Comparison of ENCODE assay signal across 11 cellular contexts in genomic region chr2:70103531-70104061, GRCh38. TPM values are rescaled to one million over a fixed set of nuclear protein-coding genes. Genes with fewer than 3 reads are reported as not detected.
DNase-seq lines count a peak whose midpoint lies in the region; ATAC-seq, FAIRE-seq and TF ChIP-seq lines count a peak whose summit lies in the region.
"Had no signal": no experiment of that assay in that cellular context is flagged by ENCODE, and none has a peak within 500 bp of the region (broad histone marks: within the 10 kb centered on the region; RNA-seq: fewer than 3 reads in every experiment).

No MANE protein-coding gene starts in this region.

- CTCF ChIA-PET in activated CD8-positive, alpha-beta T cell treated with anti-CD3 and anti-CD28 coated beads, Interleukin-2, amount 10 ng/mL, durations not matched to agents 7 days and 5 days (lab: Charles Lee): interaction anchor here (0.9 to 3.6 kb wide), 10 partner anchors 9 to 39 kb away, joined by 3 to 34 read pairs (median 12); no protein-coding TSS in a partner anchor

- H3K4me1 ChIP-seq in cardiac muscle cell (ENCODE audit: low read depth) (peaks cover 20% of the 10 kb centered on the region), left ventricle myocardium inferior (peaks cover 17% of the 10 kb centered on the region)

- peak overlapping the region; percentile 77 for H3K4me3 Mint-ChIP-seq in activated CD8-positive, alpha-beta T cell treated with anti-CD3 and anti-CD28 coated beads, Interleukin-2, amount 10 ng/mL, durations not matched to agents 7 days and 5 days
- H3K4me3 Mint-ChIP-seq in memory B cell: peak overlapping the region; percentile 81

- no peaks in the 10 kb centered on the region for H3K9me3 Mint-ChIP-seq in activated CD8-positive, alpha-beta T cell treated with anti-CD3 and anti-CD28 coated beads, Interleukin-2, amount 10 ng/mL, durations not matched to agents 7 days and 5 days (ENCODE audit: insufficient read depth)
- H3K9me3 Mint-ChIP-seq in memory B cell: no peaks in the 10 kb centered on the region

- peaks cover 60% of the 10 kb centered on the region for H3K4me1 Mint-ChIP-seq in activated CD8-positive, alpha-beta T cell treated with anti-CD3 and anti-CD28 coated beads, Interleukin-2, amount 10 ng/mL, durations not matched to agents 7 days and 5 days (ENCODE audit: low read depth)
- H3K4me1 Mint-ChIP-seq in memory B cell: peaks cover 31% of the 10 kb centered on the region

- DNase-seq in cardiac muscle cell (ENCODE audit: low read depth in 1 of 2, low spot score in 1 of 2) (no peak), left ventricle myocardium inferior (no peak), memory B cell (ENCODE audit: low spot score in 2 of 2) (no peak), NCI-H774 (lab: John Stamatoyannopoulos, UW) (no peak), DMS53 treated with DMSO at 0.1 percent for 48 hours (lab: John Stamatoyannopoulos, UW; ENCODE audit: unreplicated experiment) (no peak), urothelium cell line (ENCODE audit: low spot score) (no peak)
- DNase-seq in activated CD8-positive, alpha-beta T cell treated with anti-CD3 and anti-CD28 coated beads, Interleukin-2, amount 10 ng/mL, durations not matched to agents 7 days and 5 days: peak; percentile 56
- no peak for DNase-seq in activated CD4-positive, alpha-beta T cell treated with anti-CD3 and anti-CD28 coated beads, Interleukin-2, amount 50 U/mL, for 4 hours
- DNase-seq: COR-L47, NCI-H1048 had no signal

- H3K27me3 ChIP-seq in cardiac muscle cell (no peaks in the 10 kb centered on the region), left ventricle myocardium inferior (ENCODE audit: low read depth) (no peaks in the 10 kb centered on the region)

- intact Hi-C loops in left ventricle myocardium inferior (cut with micrococcal nuclease): no loop called here

- TF ChIP-seq CTCF in cardiac muscle cell (IDR thresholded peaks at IDR 0.05; ENCODE audit: low read depth, low read length) (no peak), left ventricle myocardium inferior (IDR thresholded peaks at IDR 0.05; ENCODE audit: borderline replicate concordance) (no peak)

- peak; percentile 70 for ATAC-seq in activated CD8-positive, alpha-beta T cell treated with anti-CD3 and anti-CD28 coated beads, Interleukin-2, amount 10 ng/mL, durations not matched to agents 7 days and 5 days
- peak; percentile 56 for ATAC-seq in memory B cell (ENCODE audit: low read depth)

- H3K27ac Mint-ChIP-seq in activated CD8-positive, alpha-beta T cell treated with anti-CD3 and anti-CD28 coated beads, Interleukin-2, amount 10 ng/mL, durations not matched to agents 7 days and 5 days: peak overlapping the region; percentile 95
- H3K27ac Mint-ChIP-seq in memory B cell: peak overlapping the region; percentile 88

- no peak for FAIRE-seq in urothelium cell line (lab: Jason Lieb, UNC)

- H3K4me3 ChIP-seq in cardiac muscle cell: no peak overlapping the region
- no peak overlapping the region for H3K4me3 ChIP-seq in left ventricle myocardium inferior

- peak overlapping the region; percentile 41 for H3K27ac ChIP-seq in cardiac muscle cell
- no peak overlapping the region for H3K27ac ChIP-seq in left ventricle myocardium inferior (replicated peaks)
- H3K27ac ChIP-seq: VCaP had no signal

- H3K36me3 ChIP-seq in cardiac muscle cell (no peaks in the 10 kb centered on the region), left ventricle myocardium inferior (no peaks in the 10 kb centered on the region)

- POLR2A ChIA-PET in activated CD8-positive, alpha-beta T cell treated with anti-CD3 and anti-CD28 coated beads, Interleukin-2, amount 10 ng/mL, durations not matched to agents 7 days and 5 days (lab: Charles Lee): interaction anchor here (1.0 to 4.2 kb wide), 12 partner anchors 9 to 189 kb away, joined by 3 to 63 read pairs (median 14); partner anchors contain the start of genes MXD1 and PCBP1

- H3K36me3 Mint-ChIP-seq in activated CD8-positive, alpha-beta T cell treated with anti-CD3 and anti-CD28 coated beads, Interleukin-2, amount 10 ng/mL, durations not matched to agents 7 days and 5 days (ENCODE audit: low read depth): peaks cover 4% of the 10 kb centered on the region
- no peaks in the 10 kb centered on the region for H3K36me3 Mint-ChIP-seq in memory B cell

- no peaks in the 10 kb centered on the region for H3K27me3 Mint-ChIP-seq in activated CD8-positive, alpha-beta T cell treated with anti-CD3 and anti-CD28 coated beads, Interleukin-2, amount 10 ng/mL, durations not matched to agents 7 days and 5 days (ENCODE audit: low read depth)
- no peaks in the 10 kb centered on the region for H3K27me3 Mint-ChIP-seq in memory B cell

- H3K9me3 ChIP-seq in cardiac muscle cell (ENCODE audit: low read depth) (no peaks in the 10 kb centered on the region), left ventricle myocardium inferior (replicated peaks) (no peaks in the 10 kb centered on the region)

RNA-seq across cellular contexts. Expression of gene PCBP1, which starts 16.3 kb away (rescaled TPM):
- 87.9 and 127 TPM in 2 replicates for total RNA-seq in cardiac muscle cell
- polyA plus RNA-seq in cardiac muscle cell: 152 and 166 TPM in 2 replicates
- total RNA-seq in left ventricle myocardium inferior: 205 TPM
- total RNA-seq in activated CD8-positive, alpha-beta T cell treated with anti-CD3 and anti-CD28 coated beads, Interleukin-2, amount 10 ng/mL, durations not matched to agents 7 days and 5 days: 100 to 1,000 TPM; 516 to 518 TPM
